1 cellular context compared by ENCODE assay signal in the genomic region with DNA sequence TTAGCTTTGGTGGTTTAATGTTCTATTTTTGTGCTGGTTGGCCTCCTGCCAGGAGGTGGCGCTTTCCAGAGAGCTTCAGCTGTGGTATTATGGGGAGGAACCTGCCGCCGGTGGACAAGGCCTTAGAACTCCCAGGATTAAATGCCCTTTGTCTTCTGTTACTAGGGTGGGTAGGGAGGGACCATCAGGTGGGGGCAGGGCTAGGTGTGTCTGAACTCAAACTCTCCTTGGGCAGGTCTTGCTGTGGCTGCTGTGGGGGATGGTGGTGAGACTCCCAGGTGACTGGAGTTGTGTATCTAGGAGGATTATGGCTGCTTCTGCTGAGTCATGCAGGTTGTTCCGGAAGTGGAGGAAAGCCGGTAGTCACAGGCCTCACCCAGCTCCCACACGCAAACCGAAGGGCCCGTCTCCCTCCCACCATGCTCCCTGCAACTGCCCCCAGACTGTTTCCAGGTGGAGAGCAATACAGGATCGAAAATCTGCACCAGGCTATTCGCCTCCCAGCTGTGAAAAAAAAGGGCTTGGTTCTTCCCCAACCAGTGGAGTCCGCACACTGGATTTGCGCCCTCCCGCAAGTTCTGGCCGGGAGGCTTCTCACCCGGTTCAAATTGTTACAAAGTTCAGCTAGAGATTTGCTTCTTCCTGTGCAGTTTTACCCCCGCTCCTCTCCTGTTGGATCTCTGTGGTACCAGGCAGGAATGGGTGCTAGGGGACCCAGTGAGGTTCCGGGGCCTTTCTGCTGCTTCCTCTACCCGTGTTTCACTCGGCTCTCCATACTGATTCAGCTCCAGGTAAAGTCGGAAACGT.
TF ChIP-seq lines count a peak whose summit lies in the region.

No MANE protein-coding gene starts in this region.

TF ChIP-seq in K562, 482 proteins besides CTCF, POLR2A, EP300 and RAD21 (continued from another document and continues in another):
- TF ChIP-seq ZNF274 (IDR thresholded peaks at IDR 0.05; ENCODE audit: borderline replicate concordance, low read depth, low read length): no peak
- peak; percentile 90 for TF ChIP-seq ZFX (CRISPR knock-in tag; IDR thresholded peaks at IDR 0.05)
- TF ChIP-seq RBM39 (optimal IDR thresholded peaks at IDR 0.05; ENCODE audit: low read depth, low read length): no peak
- TF ChIP-seq TAF7 (tag; IDR thresholded peaks at IDR 0.05): no peak; the same call in 1 of the 2 replicates
- no peak for TF ChIP-seq SIRT6 (IDR thresholded peaks at IDR 0.05; ENCODE audit: low read depth, low read length)
- no peak for TF ChIP-seq ZNF668 (CRISPR knock-in tag; IDR thresholded peaks at IDR 0.05)
- no peak for TF ChIP-seq NBN (IDR thresholded peaks at IDR 0.05; ENCODE audit: low read depth)
- TF ChIP-seq SIN3A (IDR thresholded peaks at IDR 0.05; ENCODE audit: borderline replicate concordance in 2 of 2, control insufficient read depth in 1 of 2, low read depth in 2 of 2, low read length in 2 of 2): no peak
- TF ChIP-seq, protein P1, sequence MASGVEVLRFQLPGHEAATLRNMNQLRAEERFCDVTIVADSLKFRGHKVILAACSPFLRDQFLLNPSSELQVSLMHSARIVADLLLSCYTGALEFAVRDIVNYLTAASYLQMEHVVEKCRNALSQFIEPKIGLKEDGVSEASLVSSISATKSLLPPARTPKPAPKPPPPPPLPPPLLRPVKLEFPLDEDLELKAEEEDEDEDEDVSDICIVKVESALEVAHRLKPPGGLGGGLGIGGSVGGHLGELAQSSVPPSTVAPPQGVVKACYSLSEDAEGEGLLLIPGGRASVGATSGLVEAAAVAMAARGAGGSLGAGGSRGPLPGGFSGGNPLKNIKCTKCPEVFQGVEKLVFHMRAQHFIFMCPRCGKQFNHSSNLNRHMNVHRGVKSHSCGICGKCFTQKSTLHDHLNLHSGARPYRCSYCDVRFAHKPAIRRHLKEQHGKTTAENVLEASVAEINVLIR (CRISPR knock-in tag; IDR thresholded peaks at IDR 0.05): no peak
- TF ChIP-seq MEF2D (tag; conservative IDR thresholded peaks at IDR 0.05; ENCODE audit: low read depth): no peak
- no peak for TF ChIP-seq ZNF445 (CRISPR knock-in tag; IDR thresholded peaks at IDR 0.05; ENCODE audit: low read depth)
- no peak for TF ChIP-seq ZNF696 (CRISPR knock-in tag; conservative IDR thresholded peaks at IDR 0.05)
- no peak for TF ChIP-seq ZNF197 (CRISPR knock-in tag; IDR thresholded peaks at IDR 0.05; ENCODE audit: low read depth)
- TF ChIP-seq FOXK1 (CRISPR knock-in tag; IDR thresholded peaks at IDR 0.05; ENCODE audit: borderline replicate concordance): no peak
- peak; percentile 55; the same call in 1 of the 2 replicates for TF ChIP-seq GTF2E2 (tag; IDR thresholded peaks at IDR 0.05)
- no peak for TF ChIP-seq TAF15 (IDR thresholded peaks at IDR 0.05; ENCODE audit: low read depth, low read length)
- no peak for TF ChIP-seq PRMT5 (CRISPR knock-in tag; IDR thresholded peaks at IDR 0.05)
- TF ChIP-seq, protein P2, sequence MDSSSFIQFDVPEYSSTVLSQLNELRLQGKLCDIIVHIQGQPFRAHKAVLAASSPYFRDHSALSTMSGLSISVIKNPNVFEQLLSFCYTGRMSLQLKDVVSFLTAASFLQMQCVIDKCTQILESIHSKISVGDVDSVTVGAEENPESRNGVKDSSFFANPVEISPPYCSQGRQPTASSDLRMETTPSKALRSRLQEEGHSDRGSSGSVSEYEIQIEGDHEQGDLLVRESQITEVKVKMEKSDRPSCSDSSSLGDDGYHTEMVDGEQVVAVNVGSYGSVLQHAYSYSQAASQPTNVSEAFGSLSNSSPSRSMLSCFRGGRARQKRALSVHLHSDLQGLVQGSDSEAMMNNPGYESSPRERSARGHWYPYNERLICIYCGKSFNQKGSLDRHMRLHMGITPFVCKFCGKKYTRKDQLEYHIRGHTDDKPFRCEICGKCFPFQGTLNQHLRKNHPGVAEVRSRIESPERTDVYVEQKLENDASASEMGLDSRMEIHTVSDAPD (CRISPR knock-in tag; IDR thresholded peaks at IDR 0.05): no peak
- TF ChIP-seq CREM (IDR thresholded peaks at IDR 0.05; ENCODE audit: low read depth): no peak
- TF ChIP-seq NFE2 (IDR thresholded peaks at IDR 0.05; ENCODE audit: low read depth): peak; percentile 83
- TF ChIP-seq FIP1L1 (IDR thresholded peaks at IDR 0.05; ENCODE audit: low read depth, low read length, poor library complexity, severe bottlenecking): no peak
- no peak for TF ChIP-seq STAT5B (CRISPR knock-in tag; IDR thresholded peaks at IDR 0.05)
- TF ChIP-seq ZNF766 (CRISPR knock-in tag; conservative IDR thresholded peaks at IDR 0.05): no peak
- TF ChIP-seq RBFOX2 (IDR thresholded peaks at IDR 0.05; ENCODE audit: low read depth, low read length): peak; percentile 66
- no peak for TF ChIP-seq PPARD (CRISPR knock-in tag; IDR thresholded peaks at IDR 0.05)
- peak; percentile 90 for TF ChIP-seq MAFG (tag; conservative IDR thresholded peaks at IDR 0.05)
- TF ChIP-seq ZNF785 (CRISPR knock-in tag; IDR thresholded peaks at IDR 0.05): no peak
- TF ChIP-seq RFX7 (CRISPR knock-in tag; IDR thresholded peaks at IDR 0.05): no peak
- TF ChIP-seq, protein P3, sequence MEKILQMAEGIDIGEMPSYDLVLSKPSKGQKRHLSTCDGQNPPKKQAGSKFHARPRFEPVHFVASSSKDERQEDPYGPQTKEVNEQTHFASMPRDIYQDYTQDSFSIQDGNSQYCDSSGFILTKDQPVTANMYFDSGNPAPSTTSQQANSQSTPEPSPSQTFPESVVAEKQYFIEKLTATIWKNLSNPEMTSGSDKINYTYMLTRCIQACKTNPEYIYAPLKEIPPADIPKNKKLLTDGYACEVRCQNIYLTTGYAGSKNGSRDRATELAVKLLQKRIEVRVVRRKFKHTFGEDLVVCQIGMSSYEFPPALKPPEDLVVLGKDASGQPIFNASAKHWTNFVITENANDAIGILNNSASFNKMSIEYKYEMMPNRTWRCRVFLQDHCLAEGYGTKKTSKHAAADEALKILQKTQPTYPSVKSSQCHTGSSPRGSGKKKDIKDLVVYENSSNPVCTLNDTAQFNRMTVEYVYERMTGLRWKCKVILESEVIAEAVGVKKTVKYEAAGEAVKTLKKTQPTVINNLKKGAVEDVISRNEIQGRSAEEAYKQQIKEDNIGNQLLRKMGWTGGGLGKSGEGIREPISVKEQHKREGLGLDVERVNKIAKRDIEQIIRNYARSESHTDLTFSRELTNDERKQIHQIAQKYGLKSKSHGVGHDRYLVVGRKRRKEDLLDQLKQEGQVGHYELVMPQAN (IDR thresholded peaks at IDR 0.05; ENCODE audit: borderline replicate concordance): no peak
- TF ChIP-seq TAL1 (IDR thresholded peaks at IDR 0.05): no peak
- TF ChIP-seq, protein P4, sequence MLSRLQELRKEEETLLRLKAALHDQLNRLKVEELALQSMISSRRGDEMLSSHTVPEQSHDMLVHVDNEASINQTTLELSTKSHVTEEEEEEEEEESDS (CRISPR knock-in tag; IDR thresholded peaks at IDR 0.05): no peak
- TF ChIP-seq, protein P5, sequence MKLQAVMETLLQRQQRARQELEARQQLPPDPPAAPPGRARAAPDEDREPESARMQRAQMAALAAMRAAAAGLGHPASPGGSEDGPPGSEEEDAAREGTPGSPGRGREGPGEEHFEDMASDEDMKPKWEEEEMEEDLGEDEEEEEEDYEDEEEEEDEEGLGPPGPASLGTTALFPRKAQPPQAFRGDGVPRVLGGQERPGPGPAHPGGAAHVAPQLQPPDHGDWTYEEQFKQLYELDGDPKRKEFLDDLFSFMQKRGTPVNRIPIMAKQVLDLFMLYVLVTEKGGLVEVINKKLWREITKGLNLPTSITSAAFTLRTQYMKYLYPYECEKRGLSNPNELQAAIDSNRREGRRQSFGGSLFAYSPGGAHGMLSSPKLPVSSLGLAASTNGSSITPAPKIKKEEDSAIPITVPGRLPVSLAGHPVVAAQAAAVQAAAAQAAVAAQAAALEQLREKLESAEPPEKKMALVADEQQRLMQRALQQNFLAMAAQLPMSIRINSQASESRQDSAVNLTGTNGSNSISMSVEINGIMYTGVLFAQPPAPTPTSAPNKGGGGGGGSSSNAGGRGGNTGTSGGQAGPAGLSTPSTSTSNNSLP (IDR thresholded peaks at IDR 0.05; ENCODE audit: borderline replicate concordance, low read depth, low read length): no peak
- TF ChIP-seq SP1 (CRISPR knock-in tag; IDR thresholded peaks at IDR 0.05): no peak
- no peak for TF ChIP-seq BRCA1 (IDR thresholded peaks at IDR 0.05)
- TF ChIP-seq BRCA1 (CRISPR knock-in tag; IDR thresholded peaks at IDR 0.05): no peak
- no peak for TF ChIP-seq HNRNPL (IDR thresholded peaks at IDR 0.05; ENCODE audit: low read depth, low read length)
- TF ChIP-seq PHB2 (IDR thresholded peaks at IDR 0.05; ENCODE audit: low read depth): no peak
- TF ChIP-seq ARID1B (IDR thresholded peaks at IDR 0.05): no peak
- no peak for TF ChIP-seq ZNF165 (CRISPR knock-in tag; IDR thresholded peaks at IDR 0.05; ENCODE audit: borderline replicate concordance)
- TF ChIP-seq, protein P6, sequence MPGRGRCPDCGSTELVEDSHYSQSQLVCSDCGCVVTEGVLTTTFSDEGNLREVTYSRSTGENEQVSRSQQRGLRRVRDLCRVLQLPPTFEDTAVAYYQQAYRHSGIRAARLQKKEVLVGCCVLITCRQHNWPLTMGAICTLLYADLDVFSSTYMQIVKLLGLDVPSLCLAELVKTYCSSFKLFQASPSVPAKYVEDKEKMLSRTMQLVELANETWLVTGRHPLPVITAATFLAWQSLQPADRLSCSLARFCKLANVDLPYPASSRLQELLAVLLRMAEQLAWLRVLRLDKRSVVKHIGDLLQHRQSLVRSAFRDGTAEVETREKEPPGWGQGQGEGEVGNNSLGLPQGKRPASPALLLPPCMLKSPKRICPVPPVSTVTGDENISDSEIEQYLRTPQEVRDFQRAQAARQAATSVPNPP (IDR thresholded peaks at IDR 0.05; ENCODE audit: borderline replicate concordance, insufficient read depth, insufficient read length): no peak
- TF ChIP-seq FOSL1 (tag; conservative IDR thresholded peaks at IDR 0.05): peak; percentile 50; the same call in 1 of the 2 replicates
- TF ChIP-seq, protein P7, sequence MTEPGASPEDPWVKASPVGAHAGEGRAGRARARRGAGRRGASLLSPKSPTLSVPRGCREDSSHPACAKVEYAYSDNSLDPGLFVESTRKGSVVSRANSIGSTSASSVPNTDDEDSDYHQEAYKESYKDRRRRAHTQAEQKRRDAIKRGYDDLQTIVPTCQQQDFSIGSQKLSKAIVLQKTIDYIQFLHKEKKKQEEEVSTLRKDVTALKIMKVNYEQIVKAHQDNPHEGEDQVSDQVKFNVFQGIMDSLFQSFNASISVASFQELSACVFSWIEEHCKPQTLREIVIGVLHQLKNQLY (CRISPR knock-in tag; conservative IDR thresholded peaks at IDR 0.05): no peak
- TF ChIP-seq JUND (IDR thresholded peaks at IDR 0.05; ENCODE audit: borderline replicate concordance, low read depth, low read length): 0 out of 2 replicates have a peak, but pooled peaks have one; percentile 6
- TF ChIP-seq JUND (tag; IDR thresholded peaks at IDR 0.05; ENCODE audit: borderline replicate concordance, low read depth, low read length): peak; percentile 43; the same call in 1 of the 3 replicates
- TF ChIP-seq, protein P8, sequence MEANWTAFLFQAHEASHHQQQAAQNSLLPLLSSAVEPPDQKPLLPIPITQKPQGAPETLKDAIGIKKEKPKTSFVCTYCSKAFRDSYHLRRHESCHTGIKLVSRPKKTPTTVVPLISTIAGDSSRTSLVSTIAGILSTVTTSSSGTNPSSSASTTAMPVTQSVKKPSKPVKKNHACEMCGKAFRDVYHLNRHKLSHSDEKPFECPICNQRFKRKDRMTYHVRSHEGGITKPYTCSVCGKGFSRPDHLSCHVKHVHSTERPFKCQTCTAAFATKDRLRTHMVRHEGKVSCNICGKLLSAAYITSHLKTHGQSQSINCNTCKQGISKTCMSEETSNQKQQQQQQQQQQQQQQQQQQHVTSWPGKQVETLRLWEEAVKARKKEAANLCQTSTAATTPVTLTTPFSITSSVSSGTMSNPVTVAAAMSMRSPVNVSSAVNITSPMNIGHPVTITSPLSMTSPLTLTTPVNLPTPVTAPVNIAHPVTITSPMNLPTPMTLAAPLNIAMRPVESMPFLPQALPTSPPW (CRISPR knock-in tag; IDR thresholded peaks at IDR 0.05): peak; percentile 5; the same call in 1 of the 2 replicates
- TF ChIP-seq, protein P9, sequence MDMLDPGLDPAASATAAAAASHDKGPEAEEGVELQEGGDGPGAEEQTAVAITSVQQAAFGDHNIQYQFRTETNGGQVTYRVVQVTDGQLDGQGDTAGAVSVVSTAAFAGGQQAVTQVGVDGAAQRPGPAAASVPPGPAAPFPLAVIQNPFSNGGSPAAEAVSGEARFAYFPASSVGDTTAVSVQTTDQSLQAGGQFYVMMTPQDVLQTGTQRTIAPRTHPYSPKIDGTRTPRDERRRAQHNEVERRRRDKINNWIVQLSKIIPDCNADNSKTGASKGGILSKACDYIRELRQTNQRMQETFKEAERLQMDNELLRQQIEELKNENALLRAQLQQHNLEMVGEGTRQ (CRISPR knock-in tag; IDR thresholded peaks at IDR 0.05): no peak
- TF ChIP-seq HSF4 (CRISPR knock-in tag; IDR thresholded peaks at IDR 0.05; ENCODE audit: borderline replicate concordance): no peak
- no peak for TF ChIP-seq TCF7 (IDR thresholded peaks at IDR 0.05; ENCODE audit: borderline replicate concordance)
- TF ChIP-seq ZNF146 (CRISPR knock-in tag; IDR thresholded peaks at IDR 0.05; ENCODE audit: unreplicated experiment): no peak
- TF ChIP-seq RNF2 (IDR thresholded peaks at IDR 0.05): no peak
- TF ChIP-seq ZNF24 (IDR thresholded peaks at IDR 0.05): no peak
- TF ChIP-seq TAF1 (IDR thresholded peaks at IDR 0.05; ENCODE audit: control insufficient read depth, extremely low read depth, insufficient read depth, low read length, severe bottlenecking): peak; percentile 46
- no peak for TF ChIP-seq SRSF1 (IDR thresholded peaks at IDR 0.05; ENCODE audit: low read depth, low read length)
- TF ChIP-seq ZNF561 (CRISPR knock-in tag; conservative IDR thresholded peaks at IDR 0.05): no peak
- no peak for TF ChIP-seq RBBP5 (IDR thresholded peaks at IDR 0.05; ENCODE audit: borderline replicate concordance, insufficient read depth, low read length, poor library complexity, severe bottlenecking)
- TF ChIP-seq CAMTA2 (CRISPR knock-in tag; conservative IDR thresholded peaks at IDR 0.05): no peak
- no peak for TF ChIP-seq CBX8 (IDR thresholded peaks at IDR 0.05; ENCODE audit: borderline replicate concordance, extremely low read depth, low read depth, low read length, poor library complexity, severe bottlenecking)
- TF ChIP-seq, protein P10, sequence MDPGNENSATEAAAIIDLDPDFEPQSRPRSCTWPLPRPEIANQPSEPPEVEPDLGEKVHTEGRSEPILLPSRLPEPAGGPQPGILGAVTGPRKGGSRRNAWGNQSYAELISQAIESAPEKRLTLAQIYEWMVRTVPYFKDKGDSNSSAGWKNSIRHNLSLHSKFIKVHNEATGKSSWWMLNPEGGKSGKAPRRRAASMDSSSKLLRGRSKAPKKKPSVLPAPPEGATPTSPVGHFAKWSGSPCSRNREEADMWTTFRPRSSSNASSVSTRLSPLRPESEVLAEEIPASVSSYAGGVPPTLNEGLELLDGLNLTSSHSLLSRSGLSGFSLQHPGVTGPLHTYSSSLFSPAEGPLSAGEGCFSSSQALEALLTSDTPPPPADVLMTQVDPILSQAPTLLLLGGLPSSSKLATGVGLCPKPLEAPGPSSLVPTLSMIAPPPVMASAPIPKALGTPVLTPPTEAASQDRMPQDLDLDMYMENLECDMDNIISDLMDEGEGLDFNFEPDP (CRISPR knock-in tag; IDR thresholded peaks at IDR 0.05): no peak
